ENCODE assay signal across 1 cellular context in genomic region chr3:196048922-196049566, GRCh38.
TF ChIP-seq lines count a peak whose summit lies in the region.

No MANE protein-coding gene starts in this region.

TF ChIP-seq in K562, 482 proteins besides CTCF, POLR2A, EP300 and RAD21 (continued from another document and continues in another):
- TF ChIP-seq ZMIZ1 (IDR thresholded peaks at IDR 0.05; ENCODE audit: low read depth in 2 of 2, low read length in 2 of 2) (peak in 1 of 2 experiments; percentile 7; a peak in 1 of 4 replicates), IRF1 (CRISPR knock-in tag; IDR thresholded peaks at IDR 0.05; ENCODE audit: borderline replicate concordance) (no peak), FOXJ3 (CRISPR knock-in tag; IDR thresholded peaks at IDR 0.05) (no peak), HLTF (IDR thresholded peaks at IDR 0.05) (no peak), CHD2 (IDR thresholded peaks at IDR 0.05; ENCODE audit: low read depth, low read length) (0 out of 2 replicates have a peak, but pooled peaks have one; percentile 33), ZNF316 (IDR thresholded peaks at IDR 0.05) (peak; percentile 26; the same call in 1 of the 2 replicates), ZNF717 (CRISPR knock-in tag; IDR thresholded peaks at IDR 0.05) (no peak), DEAF1 (CRISPR knock-in tag; IDR thresholded peaks at IDR 0.05) (no peak), RBM22 (IDR thresholded peaks at IDR 0.05; ENCODE audit: low read depth, low read length, poor library complexity, severe bottlenecking) (peak; percentile 88), ZBTB43 (CRISPR knock-in tag; IDR thresholded peaks at IDR 0.05) (0 out of 2 replicates have a peak, but pooled peaks have one; percentile 32), SIN3A (IDR thresholded peaks at IDR 0.05; ENCODE audit: borderline replicate concordance in 2 of 2, control insufficient read depth in 1 of 2, low read depth in 2 of 2, low read length in 2 of 2) (peak in 1 of 2 experiments; percentile 92; a peak in 1 of 4 replicates), ZNF589 (CRISPR knock-in tag; IDR thresholded peaks at IDR 0.05; ENCODE audit: low read depth) (no peak), PML (IDR thresholded peaks at IDR 0.05; ENCODE audit: low read length) (peak; percentile 8; the same call in 1 of the 2 replicates), KDM4B (IDR thresholded peaks at IDR 0.05; ENCODE audit: borderline replicate concordance in 2 of 2, low read depth in 1 of 2) (no peak), FOXA3 (CRISPR knock-in tag; conservative IDR thresholded peaks at IDR 0.05 in 1 of 2, IDR thresholded peaks at IDR 0.05 in 1 of 2) (0 out of 4 replicates have a peak, but pooled peaks of 1 of the 2 experiments have one; percentile 2), FIP1L1 (IDR thresholded peaks at IDR 0.05; ENCODE audit: low read depth, low read length, poor library complexity, severe bottlenecking) (peak; percentile 41), ZBTB33 (CRISPR knock-in tag; IDR thresholded peaks at IDR 0.05) (peak; percentile 51), PCBP1 (IDR thresholded peaks at IDR 0.05; ENCODE audit: low read depth, low read length, poor library complexity, severe bottlenecking) (no peak), HDAC3 (IDR thresholded peaks at IDR 0.05; ENCODE audit: borderline replicate concordance, partially characterized antibody) (no peak), ATF1 (CRISPR knock-in tag; IDR thresholded peaks at IDR 0.05) (no peak), ATF1 (tag; IDR thresholded peaks at IDR 0.05) (no peak), U2AF2 (optimal IDR thresholded peaks at IDR 0.05; ENCODE audit: low read depth, low read length) (no peak), DPF2 (IDR thresholded peaks at IDR 0.05) (no peak), NBN (IDR thresholded peaks at IDR 0.05; ENCODE audit: low read depth) (no peak), ARNT (IDR thresholded peaks at IDR 0.05) (no peak), GATA2 (CRISPR knock-in tag; IDR thresholded peaks at IDR 0.05) (no peak), POLR2G (IDR thresholded peaks at IDR 0.05; ENCODE audit: low read depth, low read length) (peak; percentile 64), CREB1 (IDR thresholded peaks at IDR 0.05) (no peak), CREB1 (CRISPR knock-in tag; IDR thresholded peaks at IDR 0.05) (no peak), HMGN3 (IDR thresholded peaks at IDR 0.05; ENCODE audit: borderline replicate concordance, extremely low read depth, insufficient read length, low read depth, low read length) (no peak), SRF (CRISPR knock-in tag; IDR thresholded peaks at IDR 0.05) (no peak), ZNF511 (CRISPR knock-in tag; IDR thresholded peaks at IDR 0.05) (no peak), ZNF24 (IDR thresholded peaks at IDR 0.05) (peak; percentile 48; the same call in 1 of the 2 replicates), BCLAF1 (IDR thresholded peaks at IDR 0.05; ENCODE audit: borderline replicate concordance in 1 of 2, control insufficient read depth in 1 of 2, low read depth in 2 of 2, low read length in 1 of 2) (peak in 1 of 2 experiments; percentile 69; a peak in 2 of 4 replicates), ZNF444 (CRISPR knock-in tag; IDR thresholded peaks at IDR 0.05) (no peak), KHSRP (IDR thresholded peaks at IDR 0.05) (0 out of 2 replicates have a peak, but pooled peaks have one; percentile 0)
- TF ChIP-seq, protein P1, sequence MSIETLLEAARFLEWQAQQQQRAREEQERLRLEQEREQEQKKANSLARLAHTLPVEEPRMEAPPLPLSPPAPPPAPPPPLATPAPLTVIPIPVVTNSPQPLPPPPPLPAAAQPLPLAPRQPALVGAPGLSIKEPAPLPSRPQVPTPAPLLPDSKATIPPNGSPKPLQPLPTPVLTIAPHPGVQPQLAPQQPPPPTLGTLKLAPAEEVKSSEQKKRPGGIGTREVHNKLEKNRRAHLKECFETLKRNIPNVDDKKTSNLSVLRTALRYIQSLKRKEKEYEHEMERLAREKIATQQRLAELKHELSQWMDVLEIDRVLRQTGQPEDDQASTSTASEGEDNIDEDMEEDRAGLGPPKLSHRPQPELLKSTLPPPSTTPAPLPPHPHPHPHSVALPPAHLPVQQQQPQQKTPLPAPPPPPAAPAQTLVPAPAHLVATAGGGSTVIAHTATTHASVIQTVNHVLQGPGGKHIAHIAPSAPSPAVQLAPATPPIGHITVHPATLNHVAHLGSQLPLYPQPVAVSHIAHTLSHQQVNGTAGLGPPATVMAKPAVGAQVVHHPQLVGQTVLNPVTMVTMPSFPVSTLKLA (conservative IDR thresholded peaks at IDR 0.05), result 0 out of 4 replicates have a peak, but pooled peaks of 1 of the 2 experiments have one; percentile 4
- TF ChIP-seq, protein P2, sequence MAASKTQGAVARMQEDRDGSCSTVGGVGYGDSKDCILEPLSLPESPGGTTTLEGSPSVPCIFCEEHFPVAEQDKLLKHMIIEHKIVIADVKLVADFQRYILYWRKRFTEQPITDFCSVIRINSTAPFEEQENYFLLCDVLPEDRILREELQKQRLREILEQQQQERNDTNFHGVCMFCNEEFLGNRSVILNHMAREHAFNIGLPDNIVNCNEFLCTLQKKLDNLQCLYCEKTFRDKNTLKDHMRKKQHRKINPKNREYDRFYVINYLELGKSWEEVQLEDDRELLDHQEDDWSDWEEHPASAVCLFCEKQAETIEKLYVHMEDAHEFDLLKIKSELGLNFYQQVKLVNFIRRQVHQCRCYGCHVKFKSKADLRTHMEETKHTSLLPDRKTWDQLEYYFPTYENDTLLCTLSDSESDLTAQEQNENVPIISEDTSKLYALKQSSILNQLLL (CRISPR knock-in tag; IDR thresholded peaks at IDR 0.05; ENCODE audit: borderline replicate concordance), result no peak
- TF ChIP-seq, protein P3, sequence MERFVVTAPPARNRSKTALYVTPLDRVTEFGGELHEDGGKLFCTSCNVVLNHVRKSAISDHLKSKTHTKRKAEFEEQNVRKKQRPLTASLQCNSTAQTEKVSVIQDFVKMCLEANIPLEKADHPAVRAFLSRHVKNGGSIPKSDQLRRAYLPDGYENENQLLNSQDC (CRISPR knock-in tag; IDR thresholded peaks at IDR 0.05), result 0 out of 2 replicates have a peak, but pooled peaks have one; percentile 4
- TF ChIP-seq, protein P4, sequence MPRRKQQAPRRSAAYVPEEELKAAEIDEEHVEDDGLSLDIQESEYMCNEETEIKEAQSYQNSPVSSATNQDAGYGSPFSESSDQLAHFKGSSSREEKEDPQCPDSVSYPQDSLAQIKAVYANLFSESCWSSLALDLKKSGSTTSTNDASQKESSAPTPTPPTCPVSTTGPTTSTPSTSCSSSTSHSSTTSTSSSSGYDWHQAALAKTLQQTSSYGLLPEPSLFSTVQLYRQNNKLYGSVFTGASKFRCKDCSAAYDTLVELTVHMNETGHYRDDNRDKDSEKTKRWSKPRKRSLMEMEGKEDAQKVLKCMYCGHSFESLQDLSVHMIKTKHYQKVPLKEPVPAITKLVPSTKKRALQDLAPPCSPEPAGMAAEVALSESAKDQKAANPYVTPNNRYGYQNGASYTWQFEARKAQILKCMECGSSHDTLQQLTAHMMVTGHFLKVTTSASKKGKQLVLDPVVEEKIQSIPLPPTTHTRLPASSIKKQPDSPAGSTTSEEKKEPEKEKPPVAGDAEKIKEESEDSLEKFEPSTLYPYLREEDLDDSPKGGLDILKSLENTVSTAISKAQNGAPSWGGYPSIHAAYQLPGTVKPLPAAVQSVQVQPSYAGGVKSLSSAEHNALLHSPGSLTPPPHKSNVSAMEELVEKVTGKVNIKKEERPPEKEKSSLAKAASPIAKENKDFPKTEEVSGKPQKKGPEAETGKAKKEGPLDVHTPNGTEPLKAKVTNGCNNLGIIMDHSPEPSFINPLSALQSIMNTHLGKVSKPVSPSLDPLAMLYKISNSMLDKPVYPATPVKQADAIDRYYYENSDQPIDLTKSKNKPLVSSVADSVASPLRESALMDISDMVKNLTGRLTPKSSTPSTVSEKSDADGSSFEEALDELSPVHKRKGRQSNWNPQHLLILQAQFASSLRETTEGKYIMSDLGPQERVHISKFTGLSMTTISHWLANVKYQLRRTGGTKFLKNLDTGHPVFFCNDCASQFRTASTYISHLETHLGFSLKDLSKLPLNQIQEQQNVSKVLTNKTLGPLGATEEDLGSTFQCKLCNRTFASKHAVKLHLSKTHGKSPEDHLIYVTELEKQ (CRISPR knock-in tag; IDR thresholded peaks at IDR 0.05), result no peak
